7 cellular contexts compared by ENCODE assay signal in the genomic region with DNA sequence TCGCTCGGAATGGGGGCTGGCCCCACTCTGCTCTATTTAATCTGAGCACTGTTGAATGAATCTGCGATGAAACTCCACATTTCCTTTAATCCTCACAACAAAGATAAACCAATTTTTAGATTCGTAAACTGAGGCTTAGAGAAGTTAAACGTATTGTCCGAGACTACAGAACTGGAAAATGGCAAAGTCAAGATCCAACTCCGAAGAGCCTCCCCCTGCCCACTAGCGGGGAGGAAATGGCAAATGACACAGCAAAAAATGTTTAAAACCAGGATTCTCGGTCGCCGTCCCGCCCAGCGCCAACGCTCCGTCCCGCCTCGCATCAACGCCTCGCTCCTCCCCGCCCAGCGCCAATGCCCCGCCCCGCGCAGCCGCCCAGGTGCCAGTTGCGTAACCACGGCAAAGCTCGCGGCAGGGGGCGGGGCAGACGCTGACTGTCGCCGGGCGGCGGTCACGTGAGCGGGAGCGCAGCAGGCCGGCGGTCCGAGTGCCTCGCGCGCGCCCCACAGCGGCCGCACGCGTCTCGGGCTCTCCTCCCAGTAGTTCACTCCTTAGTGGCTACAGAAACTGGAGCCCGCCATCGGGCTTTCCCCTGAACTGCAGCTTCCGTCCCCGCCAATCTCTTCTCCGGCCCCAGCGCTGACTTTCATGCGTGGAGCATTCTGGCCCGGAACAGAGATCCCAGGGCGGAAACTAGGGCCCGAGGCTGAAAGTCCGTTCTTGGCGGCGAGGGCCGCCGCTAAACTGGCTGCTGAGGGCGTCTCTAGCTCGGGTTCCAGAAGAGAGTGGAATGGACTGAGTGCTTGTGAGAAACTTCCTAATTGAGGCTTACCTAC. TPM values are rescaled to one million over a fixed set of nuclear protein-coding genes. Genes with fewer than 3 reads are reported as not detected.
A peak's percentile ranks its signal among the peaks of the same experiment; 100 is the strongest.
DNase-seq lines count a peak whose midpoint lies in the region; ATAC-seq, FAIRE-seq and TF ChIP-seq lines count a peak whose summit lies in the region.

No MANE protein-coding gene starts in this region.

- H3K27ac ChIP-seq in astrocyte (ENCODE audit: low read depth, low read length) (peak overlapping the region; percentile 91), hepatocyte (peak overlapping the region; percentile 96)

- H3K36me3 ChIP-seq in astrocyte (ENCODE audit: insufficient read depth, low read length) (no peaks in the 10 kb centered on the region), hepatocyte (replicated peaks; ENCODE audit: insufficient read depth, low read depth) (no peaks in the 10 kb centered on the region)

- no peaks in the 10 kb centered on the region for H3K9me2 ChIP-seq in hepatocyte (replicated peaks; ENCODE audit: insufficient read depth)

- H3K4me3 ChIP-seq in astrocyte (ENCODE audit: insufficient read depth, low read depth, low read length) (peak overlapping the region; percentile 60), hepatocyte (peak overlapping the region; percentile 32)

- FAIRE-seq in GM18507 (lab: Jason Lieb, UNC) (peak; percentile 96), astrocyte (lab: Jason Lieb, UNC) (peak; percentile 43)

- peak overlapping the region; percentile 78 for H2AFZ ChIP-seq in astrocyte (ENCODE audit: low read depth, low read length)
- peak overlapping the region; percentile 90 for H2AFZ ChIP-seq in hepatocyte

- peaks cover 7% of the 10 kb centered on the region for H3K36me3 Mint-ChIP-seq in astrocyte (ENCODE audit: low read depth, unreplicated experiment)

- H3K27me3 ChIP-seq in astrocyte (ENCODE audit: insufficient read depth, low read length) (no peaks in the 10 kb centered on the region), hepatocyte (no peaks in the 10 kb centered on the region)

- no peaks in the 10 kb centered on the region for H3K9me3 Mint-ChIP-seq in astrocyte (ENCODE audit: unreplicated experiment)

- peaks cover 2% of the 10 kb centered on the region for H3K4me1 Mint-ChIP-seq in astrocyte (ENCODE audit: low read depth, unreplicated experiment)

- DNase-seq in GM18507 (ENCODE audit: extremely low spot score, insufficient read length, low read depth) (peak; percentile 94), NCI-H1930 (lab: John Stamatoyannopoulos, UW) (peak; percentile 96 to 99), T-helper 22 cell (ENCODE audit: low read depth) (peak; percentile 97), astrocyte (ENCODE audit: low read depth) (peak; percentile 80), hepatocyte (ENCODE audit: low spot score) (peak; percentile 99), retina (peak; percentile 97)

- peak overlapping the region; percentile 87 for H3K4me2 ChIP-seq in astrocyte (ENCODE audit: low read length)
- peak overlapping the region; percentile 81 for H3K4me2 ChIP-seq in hepatocyte

- H3K4me1 ChIP-seq in astrocyte (ENCODE audit: insufficient read depth, low read length), result peaks cover 12% of the 10 kb centered on the region
- peaks cover 15% of the 10 kb centered on the region for H3K4me1 ChIP-seq in hepatocyte (ENCODE audit: insufficient read depth)

- peak; percentile 91 for ATAC-seq in HG02973 (IDR thresholded peaks at IDR 0.05; ENCODE audit: unreplicated experiment)

- H3K27me3 Mint-ChIP-seq in astrocyte (ENCODE audit: low read depth, unreplicated experiment), result no peaks in the 10 kb centered on the region

- 5% methylated on average over 67 of the region's 67 CpGs for WGBS in hepatocyte (ENCODE audit: low lambda C conversion rate, missing lambda C conversion rate)

- H3K9me3 ChIP-seq in astrocyte (ENCODE audit: insufficient read depth, low read depth, low read length) (no peaks in the 10 kb centered on the region), hepatocyte (ENCODE audit: low read depth) (no peaks in the 10 kb centered on the region)

- TF ChIP-seq CTCF in astrocyte (IDR thresholded peaks at IDR 0.05; ENCODE audit: insufficient read depth, low read depth, low read length) (peak; percentile 38), hepatocyte (IDR thresholded peaks at IDR 0.05; ENCODE audit: poor library complexity) (peak; percentile 85)

- peak overlapping the region; percentile 72 for H3K4me3 Mint-ChIP-seq in astrocyte (ENCODE audit: unreplicated experiment)

- H3K79me2 ChIP-seq in astrocyte (ENCODE audit: insufficient read depth, low read length), result no peaks in the 10 kb centered on the region
- peaks cover 9% of the 10 kb centered on the region for H3K79me2 ChIP-seq in hepatocyte

- H4K20me1 ChIP-seq in astrocyte (ENCODE audit: insufficient read depth, low read length) (no peaks in the 10 kb centered on the region), hepatocyte (ENCODE audit: insufficient read depth, poor library complexity, severe bottlenecking) (no peaks in the 10 kb centered on the region)

- peak overlapping the region; percentile 97 for H3K27ac Mint-ChIP-seq in astrocyte (ENCODE audit: unreplicated experiment)

- peak overlapping the region; percentile 82 for H3K9ac ChIP-seq in astrocyte (ENCODE audit: low read length)

RNA-seq across cellular contexts. Expression of a gene that starts 13.6 kb away (rescaled TPM):
- total RNA-seq in astrocyte (5.0 and 5.2 TPM in 2 replicates), hepatocyte (8.2 and 9.3 TPM in 2 replicates)
- 9.9 and 12.9 TPM in 2 replicates for polyA plus RNA-seq in hepatocyte

RNA-seq across cellular contexts. Expression of a gene that starts 17.9 kb away (rescaled TPM):
- total RNA-seq in astrocyte (4.9 and 6.2 TPM in 2 replicates), hepatocyte (10.8 and 14.1 TPM in 2 replicates)
- 11.0 and 13.8 TPM in 2 replicates for polyA plus RNA-seq in hepatocyte

RNA-seq across cellular contexts. Expression of a gene that starts 23.4 kb away (rescaled TPM):
- 46.4 and 47.7 TPM in 2 replicates for total RNA-seq in astrocyte
- 11.1 and 11.8 TPM in 2 replicates for total RNA-seq in hepatocyte
- 14.2 and 18.8 TPM in 2 replicates for polyA plus RNA-seq in hepatocyte

RNA-seq across cellular contexts. Expression of a gene that starts 23.7 kb away (rescaled TPM):
- total RNA-seq in astrocyte (722 and 791 TPM in 2 replicates), hepatocyte (571 and 614 TPM in 2 replicates)
- 891 and 918 TPM in 2 replicates for polyA plus RNA-seq in hepatocyte

RNA-seq across cellular contexts. Expression of a gene that starts 36.8 kb away (rescaled TPM):
- total RNA-seq in astrocyte, result 94.9 and 97.8 TPM in 2 replicates
- 11.1 and 15.8 TPM in 2 replicates for total RNA-seq in hepatocyte
- 32.7 and 43.7 TPM in 2 replicates for polyA plus RNA-seq in hepatocyte

Comparison
In these comparisons a context has a peak if more than half of its experiments do, and no peak if none do; other contexts are left out.
1. Peak in every context shown above with its lines: DNase-seq, ATAC-seq, H3K4me3 ChIP-seq and H3K27ac ChIP-seq.